Comparison of ENCODE assay signal across 2 cellular contexts in the genomic region with DNA sequence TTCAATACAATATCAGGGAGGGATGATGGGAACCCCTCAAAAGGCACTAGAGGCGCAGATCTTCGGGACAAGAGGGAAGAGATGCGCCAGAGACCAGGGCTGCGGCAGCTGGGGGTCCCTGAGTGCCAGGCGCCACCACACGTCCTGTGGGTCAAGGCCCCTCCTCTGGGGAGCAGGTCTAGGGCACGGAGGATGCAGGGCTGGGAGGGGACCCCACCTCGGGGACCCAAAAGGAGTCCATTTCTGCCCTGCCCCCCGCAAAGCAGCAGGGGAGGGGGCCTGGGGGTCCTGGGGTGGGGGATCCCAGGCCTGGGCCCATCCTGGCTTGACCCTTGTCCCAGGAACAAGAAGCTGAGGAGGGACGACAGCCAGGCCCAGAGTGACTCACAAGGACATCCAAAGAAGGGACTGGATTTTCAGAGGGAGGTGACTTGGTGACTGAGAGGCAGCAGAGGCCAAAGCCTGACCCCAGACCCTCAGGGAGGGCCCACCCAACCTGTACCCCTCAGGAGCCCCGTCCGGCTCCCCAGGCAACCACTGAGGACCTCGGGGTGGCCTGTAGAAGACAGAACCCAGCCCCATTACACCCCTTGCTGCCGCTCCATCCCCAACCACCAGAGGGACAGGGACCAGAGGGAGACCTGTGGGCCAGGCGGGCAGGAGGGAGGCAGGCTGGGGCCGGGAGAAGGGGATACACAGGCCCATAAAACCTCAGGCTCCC.
A peak's percentile ranks its signal among the peaks of the same experiment; 100 is the strongest.
TF ChIP-seq lines count a peak whose summit lies in the region.

No MANE protein-coding gene starts in this region.

TF ChIP-seq in K562, 482 proteins besides CTCF, POLR2A, EP300 and RAD21:
- TF ChIP-seq FOXA1 (IDR thresholded peaks at IDR 0.05; ENCODE audit: borderline replicate concordance) = no peak
- TF ChIP-seq EP400 (IDR thresholded peaks at IDR 0.05) = no peak
- no peak for TF ChIP-seq NCOR1 (IDR thresholded peaks at IDR 0.05)
- no peak for TF ChIP-seq ZNF76 (CRISPR knock-in tag; IDR thresholded peaks at IDR 0.05; ENCODE audit: borderline replicate concordance)
- TF ChIP-seq POLR2G (IDR thresholded peaks at IDR 0.05; ENCODE audit: low read depth, low read length) = peak; percentile 53; the same call in 1 of the 2 replicates
- no peak for TF ChIP-seq HDAC3 (IDR thresholded peaks at IDR 0.05; ENCODE audit: borderline replicate concordance, partially characterized antibody)
- TF ChIP-seq E2F3 (CRISPR knock-in tag; IDR thresholded peaks at IDR 0.05) = no peak
- peak; percentile 45 for TF ChIP-seq RBM22 (IDR thresholded peaks at IDR 0.05; ENCODE audit: low read depth, low read length, poor library complexity, severe bottlenecking)
- no peak for TF ChIP-seq ETV5 (CRISPR knock-in tag; IDR thresholded peaks at IDR 0.05; ENCODE audit: low read depth)
- no peak for TF ChIP-seq ZNF316 (IDR thresholded peaks at IDR 0.05)
- peak; percentile 74 for TF ChIP-seq SMC3 (conservative IDR thresholded peaks at IDR 0.05; ENCODE audit: insufficient read depth, low read depth, low read length)
- TF ChIP-seq, protein P1, sequence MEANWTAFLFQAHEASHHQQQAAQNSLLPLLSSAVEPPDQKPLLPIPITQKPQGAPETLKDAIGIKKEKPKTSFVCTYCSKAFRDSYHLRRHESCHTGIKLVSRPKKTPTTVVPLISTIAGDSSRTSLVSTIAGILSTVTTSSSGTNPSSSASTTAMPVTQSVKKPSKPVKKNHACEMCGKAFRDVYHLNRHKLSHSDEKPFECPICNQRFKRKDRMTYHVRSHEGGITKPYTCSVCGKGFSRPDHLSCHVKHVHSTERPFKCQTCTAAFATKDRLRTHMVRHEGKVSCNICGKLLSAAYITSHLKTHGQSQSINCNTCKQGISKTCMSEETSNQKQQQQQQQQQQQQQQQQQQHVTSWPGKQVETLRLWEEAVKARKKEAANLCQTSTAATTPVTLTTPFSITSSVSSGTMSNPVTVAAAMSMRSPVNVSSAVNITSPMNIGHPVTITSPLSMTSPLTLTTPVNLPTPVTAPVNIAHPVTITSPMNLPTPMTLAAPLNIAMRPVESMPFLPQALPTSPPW (CRISPR knock-in tag; IDR thresholded peaks at IDR 0.05) = peak; percentile 27; the same call in 1 of the 2 replicates
- TF ChIP-seq NONO (IDR thresholded peaks at IDR 0.05; ENCODE audit: low read depth in 2 of 2, low read length in 1 of 2) = no peak

TF ChIP-seq in liver, 16 proteins besides CTCF, POLR2A, EP300 and RAD21:
- TF ChIP-seq YY1 (IDR thresholded peaks at IDR 0.05) (no peak), GABPA (IDR thresholded peaks at IDR 0.05 in 1 of 2, conservative IDR thresholded peaks at IDR 0.05 in 1 of 2) (no peak), FOXA1 (IDR thresholded peaks at IDR 0.05) (no peak), FOXA2 (IDR thresholded peaks at IDR 0.05) (no peak), JUND (IDR thresholded peaks at IDR 0.05) (no peak), HNF4A (conservative IDR thresholded peaks at IDR 0.05) (no peak), EGR1 (IDR thresholded peaks at IDR 0.05; ENCODE audit: low read depth in 2 of 2) (no peak), RXRA (IDR thresholded peaks at IDR 0.05) (no peak), TAF1 (conservative IDR thresholded peaks at IDR 0.05) (no peak), SP1 (IDR thresholded peaks at IDR 0.05) (no peak), NR2F2 (IDR thresholded peaks at IDR 0.05) (no peak)
- TF ChIP-seq, protein P2, sequence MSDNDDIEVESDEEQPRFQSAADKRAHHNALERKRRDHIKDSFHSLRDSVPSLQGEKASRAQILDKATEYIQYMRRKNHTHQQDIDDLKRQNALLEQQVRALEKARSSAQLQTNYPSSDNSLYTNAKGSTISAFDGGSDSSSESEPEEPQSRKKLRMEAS (IDR thresholded peaks at IDR 0.05) = no peak
